Comparison of ENCODE assay signal across 8 cellular contexts in the genomic region with DNA sequence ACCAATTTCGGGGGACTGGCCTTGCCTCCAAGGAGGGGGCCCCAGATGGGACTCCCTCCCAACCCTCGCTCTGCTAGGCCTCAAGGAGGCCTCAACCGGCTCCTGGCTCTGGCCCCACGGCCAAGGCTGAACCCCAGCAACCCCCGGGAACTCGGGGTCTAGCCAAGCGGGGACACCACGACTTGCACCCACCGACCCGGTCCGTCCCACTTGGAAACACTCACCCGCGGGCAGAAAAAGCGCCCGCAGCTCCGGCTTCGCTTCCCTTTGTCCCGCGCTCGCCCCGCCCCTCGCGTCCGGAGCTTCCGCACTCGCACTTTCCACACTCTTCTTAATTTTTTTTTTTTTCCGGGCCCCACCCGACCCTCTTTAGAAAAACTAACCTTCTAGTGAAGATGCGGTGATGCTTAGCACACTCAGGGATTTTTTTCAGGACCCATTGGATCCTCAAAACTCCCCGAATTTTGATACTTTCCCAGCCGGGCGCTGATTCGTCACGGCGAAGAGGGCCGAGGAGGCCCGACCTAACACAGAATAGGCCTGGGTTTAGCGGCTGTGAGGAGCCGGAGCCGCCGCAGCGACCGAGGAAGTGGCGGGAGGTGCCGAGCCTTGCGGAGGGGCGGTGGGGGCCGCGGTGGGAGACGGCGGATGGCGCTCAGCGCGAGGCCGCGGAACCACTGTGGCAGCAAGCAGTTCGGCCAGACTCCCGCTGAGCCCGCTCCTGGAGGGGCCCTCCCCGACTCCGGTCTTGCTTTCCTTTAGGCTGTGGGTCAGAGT. TPM values are rescaled to one million over a fixed set of nuclear protein-coding genes. Genes with fewer than 3 reads are reported as not detected.
DNase-seq lines count a peak whose midpoint lies in the region; ATAC-seq and FAIRE-seq lines count a peak whose summit lies in the region.

A gene (minus strand): TSS at position 270 of the 777 bp plus-strand sequence. CDS start 2,016 bp downstream, outside the sequence.

- H4K8ac ChIP-seq in mesendoderm (ENCODE audit: low read depth, low read length), result peak within 1 kb of the TSS; percentile 60

- FAIRE-seq in GM19239 (lab: Jason Lieb, UNC), result peak; percentile 86

- H3K4ac ChIP-seq in mesendoderm (ENCODE audit: low read depth, low read length), result peak within 1 kb of the TSS; percentile 95

- peak within 1 kb of the TSS; percentile 88 for H3K27ac ChIP-seq in mesendoderm (ENCODE audit: low read depth, low read length)

- no peaks in the 10 kb centered on the region for H3K27me3 ChIP-seq in endocrine pancreas (ENCODE audit: control insufficient read depth, insufficient read depth, low read length)
- no peaks in the 10 kb centered on the region for H3K27me3 ChIP-seq in mesendoderm (ENCODE audit: insufficient read depth, low read length, poor library complexity)

- peak within 1 kb of the TSS; percentile 99 for H3K9ac ChIP-seq in endocrine pancreas (ENCODE audit: control insufficient read depth, insufficient read depth, low read length)
- H3K9ac ChIP-seq in mesendoderm (ENCODE audit: low read length), result peak within 1 kb of the TSS; percentile 96

- no peak within 1 kb of the TSS for H2AK5ac ChIP-seq in mesendoderm (ENCODE audit: low read length)

- H3K79me2 ChIP-seq in mesendoderm (ENCODE audit: control insufficient read depth, insufficient read depth, low read length), result peaks cover 15% of the 10 kb centered on the region

- DNase-seq in AG20443 (ENCODE audit: low spot score) (peak; percentile 84), GM19239 (ENCODE audit: insufficient read length, low spot score) (peak; percentile 58), NOMO-1 treated with DMSO at 0.1 percent for 48 hours (lab: John Stamatoyannopoulos, UW; ENCODE audit: unreplicated experiment) (peak; percentile 55), mesendoderm (peak; percentile 86)
- peak; percentile 77 for DNase-seq in activated CD8-positive, alpha-beta memory T cell treated with anti-CD3 and anti-CD28 coated beads, Interleukin-2, amount 10 ng/mL, durations not matched to agents 7 days and 5 days
- peak; percentile 31 for DNase-seq in stimulated activated CD8-positive, alpha-beta memory T cell treated with anti-CD3 and anti-CD28 coated beads, Interleukin-12 subunit alpha, Interleukin-12 subunit beta, amount 100 ng/mL, for 24 hours (ENCODE audit: extremely low read depth)

- H3K4me3 Mint-ChIP-seq in activated CD8-positive, alpha-beta memory T cell treated with anti-CD3 and anti-CD28 coated beads, Interleukin-2, amount 10 ng/mL, durations not matched to agents 7 days and 5 days, result peak within 1 kb of the TSS; percentile 95

- peak; percentile 43 for ATAC-seq in HG03565 (IDR thresholded peaks at IDR 0.05; ENCODE audit: unreplicated experiment)
- peak; percentile 79 for ATAC-seq in activated CD8-positive, alpha-beta memory T cell treated with anti-CD3 and anti-CD28 coated beads, Interleukin-2, amount 10 ng/mL, durations not matched to agents 7 days and 5 days

- H3K56ac ChIP-seq in mesendoderm (ENCODE audit: low read length), result peak within 1 kb of the TSS; percentile 98

- H3K4me2 ChIP-seq in mesendoderm (ENCODE audit: low read length), result peak within 1 kb of the TSS; percentile 92

- H3K4me1 ChIP-seq in endocrine pancreas (ENCODE audit: control insufficient read depth, insufficient read depth, low read length) (peaks cover 23% of the 10 kb centered on the region), mesendoderm (ENCODE audit: control insufficient read depth, low read depth, low read length) (peaks cover 4% of the 10 kb centered on the region)

- H3K4me3 ChIP-seq in endocrine pancreas (ENCODE audit: control insufficient read depth, insufficient read depth, low read length), result peak within 1 kb of the TSS; percentile 86
- H3K4me3 ChIP-seq in mesendoderm (ENCODE audit: low read length), result peak within 1 kb of the TSS; percentile 94

- no CpG with 5 or more reads among the region's 61 CpGs for WGBS in mesendoderm (ENCODE audit: extremely low coverage, insufficient coverage, low lambda C conversion rate)

- H3K4me1 Mint-ChIP-seq in activated CD8-positive, alpha-beta memory T cell treated with anti-CD3 and anti-CD28 coated beads, Interleukin-2, amount 10 ng/mL, durations not matched to agents 7 days and 5 days, result peaks cover 39% of the 10 kb centered on the region

- no peaks in the 10 kb centered on the region for H3K9me3 Mint-ChIP-seq in activated CD8-positive, alpha-beta memory T cell treated with anti-CD3 and anti-CD28 coated beads, Interleukin-2, amount 10 ng/mL, durations not matched to agents 7 days and 5 days (ENCODE audit: low read depth)

- H3K23ac ChIP-seq in mesendoderm (ENCODE audit: low read length), result peak within 1 kb of the TSS; percentile 84

- CTCF ChIA-PET in activated CD8-positive, alpha-beta memory T cell treated with anti-CD3 and anti-CD28 coated beads, Interleukin-2, amount 10 ng/mL, durations not matched to agents 7 days and 5 days (lab: Charles Lee), result interaction anchor here (0.6 to 5.7 kb wide), 12 partner anchors 12 to 1025 kb away, joined by 3 to 30 read pairs (median 4); no protein-coding TSS in a partner anchor

- peak within 1 kb of the TSS; percentile 96 for H3K27ac Mint-ChIP-seq in activated CD8-positive, alpha-beta memory T cell treated with anti-CD3 and anti-CD28 coated beads, Interleukin-2, amount 10 ng/mL, durations not matched to agents 7 days and 5 days

- H3K27me3 Mint-ChIP-seq in activated CD8-positive, alpha-beta memory T cell treated with anti-CD3 and anti-CD28 coated beads, Interleukin-2, amount 10 ng/mL, durations not matched to agents 7 days and 5 days, result no peaks in the 10 kb centered on the region

- peaks cover 5% of the 10 kb centered on the region for H3K79me1 ChIP-seq in mesendoderm (ENCODE audit: low read length)

- H3K36me3 ChIP-seq in endocrine pancreas (ENCODE audit: control insufficient read depth, insufficient read depth, low read length) (no peaks in the 10 kb centered on the region), mesendoderm (ENCODE audit: control insufficient read depth, insufficient read depth, low read length) (no peaks in the 10 kb centered on the region)

- H3K36me3 Mint-ChIP-seq in activated CD8-positive, alpha-beta memory T cell treated with anti-CD3 and anti-CD28 coated beads, Interleukin-2, amount 10 ng/mL, durations not matched to agents 7 days and 5 days, result peaks cover 22% of the 10 kb centered on the region

- H4K5ac ChIP-seq in mesendoderm (ENCODE audit: low read length), result no peak within 1 kb of the TSS

- H2BK5ac ChIP-seq in mesendoderm (ENCODE audit: low read length), result peak within 1 kb of the TSS; percentile 52

- H3K18ac ChIP-seq in mesendoderm (ENCODE audit: low read length), result peak within 1 kb of the TSS; percentile 96

- no peaks in the 10 kb centered on the region for H3K9me3 ChIP-seq in endocrine pancreas (ENCODE audit: control insufficient read depth, low read length)

- no peak within 1 kb of the TSS for H2BK15ac ChIP-seq in mesendoderm (replicated peaks; ENCODE audit: low read depth)

- peak within 1 kb of the TSS; percentile 46 for H2BK120ac ChIP-seq in mesendoderm (ENCODE audit: low read depth, low read length)

RNA-seq across cellular contexts. Expression of the gene that starts here (rescaled TPM):
- total RNA-seq in activated CD8-positive, alpha-beta memory T cell treated with anti-CD3 and anti-CD28 coated beads, Interleukin-2, amount 10 ng/mL, durations not matched to agents 7 days and 5 days, result 100 to 1,000 TPM in 1 of 2 experiments, 10 to 100 TPM in 1; 90.7 to 110 TPM
- 143 TPM for polyA plus RNA-seq in mesendoderm (2013, experiment 1 of 2)
- polyA plus RNA-seq in mesendoderm (2013, experiment 2 of 2), result 146 TPM

Comparison
In these comparisons a context has a peak if more than half of its experiments do, and no peak if none do; other contexts are left out.
1. Peak in every context shown above with its lines: DNase-seq, ATAC-seq, H3K4me3 ChIP-seq and H3K27ac ChIP-seq.
2. DNase-seq: peak in every context shown above with its lines; median percentile 86 in mesendoderm; 84 in AG20443; 77 in activated CD8-positive, alpha-beta memory T cell treated with anti-CD3 and anti-CD28 coated beads, Interleukin-2, amount 10 ng/mL, durations not matched to agents 7 days and 5 days; 58 in GM19239; 55 in NOMO-1 treated with DMSO at 0.1 percent for 48 hours; 31 in stimulated activated CD8-positive, alpha-beta memory T cell treated with anti-CD3 and anti-CD28 coated beads, Interleukin-12 subunit alpha, Interleukin-12 subunit beta, amount 100 ng/mL, for 24 hours.